In genomic region chrX:40167240-40168182, GRCh38 we compare ENCODE assay signal across 8 cellular contexts.
DNase-seq lines count a peak whose midpoint lies in the region; ATAC-seq, FAIRE-seq and TF ChIP-seq lines count a peak whose summit lies in the region.

No MANE protein-coding gene starts in this region.

- no peak for ATAC-seq in GM18907 (IDR thresholded peaks at IDR 0.05; ENCODE audit: unreplicated experiment)
- ATAC-seq in GM21390 (IDR thresholded peaks at IDR 0.05; ENCODE audit: unreplicated experiment), result no peak

- H3K4me3 ChIP-seq in SJCRH30 (peak overlapping the region; percentile 49), fibroblast of pulmonary artery (replicated peaks; ENCODE audit: low read depth, low read length) (peak overlapping the region; percentile 17), trophoblast cell (ENCODE audit: low read depth, low read length) (no peak overlapping the region)

- H3K4ac ChIP-seq in trophoblast cell (ENCODE audit: low read depth, low read length), result no peak overlapping the region

- peak overlapping the region; percentile 55 for H4K91ac ChIP-seq in trophoblast cell (ENCODE audit: low read depth, low read length)

- H3K18ac ChIP-seq in trophoblast cell (ENCODE audit: low read length), result no peak overlapping the region

- H3K9me3 ChIP-seq in SJCRH30 (replicated peaks), result no peaks in the 10 kb centered on the region
- no peaks in the 10 kb centered on the region for H3K9me3 ChIP-seq in trophoblast cell (ENCODE audit: insufficient read depth, low read depth, low read length)

- peak overlapping the region; percentile 66 for H2BK120ac ChIP-seq in trophoblast cell (ENCODE audit: insufficient read depth, low read length, poor library complexity)

- H3K79me1 ChIP-seq in trophoblast cell (ENCODE audit: low read length), result peaks cover 5% of the 10 kb centered on the region

- H3K27me3 ChIP-seq in SJCRH30 (no peaks in the 10 kb centered on the region), trophoblast cell (ENCODE audit: insufficient read depth, low read length) (peaks cover 18% of the 10 kb centered on the region)

- H3K36me3 ChIP-seq in SJCRH30 (no peaks in the 10 kb centered on the region), trophoblast cell (ENCODE audit: control insufficient read depth in 1 of 2, insufficient read depth in 2 of 2, low read length in 2 of 2) (no peaks in the 10 kb centered on the region)

- H2AFZ ChIP-seq in trophoblast cell (ENCODE audit: insufficient read depth, low read length, poor library complexity), result no peak overlapping the region

- DNase-seq in GM19239 (ENCODE audit: insufficient read length, low spot score) (no peak), SJCRH30 (peak in 1 of 2 experiments; percentile 31), fibroblast of pulmonary artery (ENCODE audit: low read depth) (no peak), trophoblast cell (no peak), HPDE6-E6E7 (ENCODE audit: extremely low spot score) (no peak), NK-92 (lab: John Stamatoyannopoulos, UW; ENCODE audit: unreplicated experiment) (no peak)

- no peak overlapping the region for H2BK12ac ChIP-seq in trophoblast cell (ENCODE audit: low read length)

- no peak overlapping the region for H3K23ac ChIP-seq in trophoblast cell (ENCODE audit: low read length)

- H3K14ac ChIP-seq in trophoblast cell (ENCODE audit: low read length), result no peak overlapping the region

- H3K4me1 ChIP-seq in SJCRH30 (no peaks in the 10 kb centered on the region; the same call in 1 of the 2 replicates), trophoblast cell (ENCODE audit: control insufficient read depth in 1 of 2, insufficient read depth in 2 of 2, low read length in 2 of 2) (peaks cover 29 to 38% of the 10 kb centered on the region in 2 experiments)

- H3K79me2 ChIP-seq in trophoblast cell (ENCODE audit: control insufficient read depth, insufficient read depth, low read length, poor library complexity), result no peaks in the 10 kb centered on the region

- H4K8ac ChIP-seq in trophoblast cell (ENCODE audit: low read depth, low read length), result peak overlapping the region; percentile 10

- H4K12ac ChIP-seq in trophoblast cell (ENCODE audit: low read depth, low read length), result no peak overlapping the region

- peak overlapping the region; percentile 39 for H3K4me2 ChIP-seq in trophoblast cell (ENCODE audit: low read length)

- H3K9ac ChIP-seq in trophoblast cell (ENCODE audit: low read length), result no peak overlapping the region

- WGBS in trophoblast cell (ENCODE audit: extremely low coverage, insufficient coverage, insufficient read length), result no CpG with 5 or more reads among the region's 66 CpGs

- H3K27ac ChIP-seq in SJCRH30, result peak overlapping the region; percentile 58
- no peak overlapping the region for H3K27ac ChIP-seq in trophoblast cell (ENCODE audit: low read depth, low read length)

- no peak overlapping the region for H2BK5ac ChIP-seq in trophoblast cell (ENCODE audit: low read depth, low read length, poor library complexity)

- FAIRE-seq in GM19239 (lab: Jason Lieb, UNC), result peak; percentile 35

- TF ChIP-seq CTCF in fibroblast of pulmonary artery (IDR thresholded peaks at IDR 0.05; ENCODE audit: low read length, missing control alignments), result no peak

- no peak overlapping the region for H2AK5ac ChIP-seq in trophoblast cell (ENCODE audit: low read length)
